In genomic region chr19:47777245-47778088, GRCh38 we compare ENCODE assay signal across 1 cellular context.
TF ChIP-seq lines count a peak whose summit lies in the region.

No MANE protein-coding gene starts in this region.

TF ChIP-seq in H1, 55 proteins besides CTCF, POLR2A, EP300 and RAD21:
- TF ChIP-seq KDM1A (IDR thresholded peaks at IDR 0.05; ENCODE audit: borderline replicate concordance, low read length): peak; percentile 49; the same call in 1 of the 2 replicates
